In genomic region chr7:19665399-19666008, GRCh38 we compare ENCODE assay signal across 8 cellular contexts. TPM values are rescaled to one million over a fixed set of nuclear protein-coding genes. Genes with fewer than 3 reads are reported as not detected.
A peak's percentile ranks its signal among the peaks of the same experiment; 100 is the strongest.
DNase-seq lines count a peak whose midpoint lies in the region; ATAC-seq and TF ChIP-seq lines count a peak whose summit lies in the region.

No MANE protein-coding gene starts in this region.

- peak; percentile 61 for DNase-seq in NCI-H510A treated with DMSO at 0.1 percent for 48 hours (lab: John Stamatoyannopoulos, UW)
- no peak for DNase-seq in NCI-H510A (lab: John Stamatoyannopoulos, UW)
- peak; percentile 3 for DNase-seq in NCI-H2107 (lab: John Stamatoyannopoulos, UW)
- peak; percentile 48 for DNase-seq in astrocyte of the hippocampus (ENCODE audit: low read depth, low spot score)
- DNase-seq in COLO668 (lab: John Stamatoyannopoulos, UW; ENCODE audit: unreplicated experiment), result no peak
- DNase-seq in sciatic nerve (ENCODE audit: low spot score), result no peak

- WGBS in liver, result 10% methylated on average over 1 of the region's 1 CpG

- H3K9ac ChIP-seq in liver (ENCODE audit: low read depth in 1 of 2, low read length in 2 of 2), result no peak overlapping the region

- peak; percentile 59 for ATAC-seq in HG02763 (IDR thresholded peaks at IDR 0.05; ENCODE audit: unreplicated experiment)
- ATAC-seq in sciatic nerve, result no peak

- peak; percentile 46 for TF ChIP-seq CTCF in liver (IDR thresholded peaks at IDR 0.05; ENCODE audit: low read depth, low read length, missing input control)

- H3K27me3 ChIP-seq in liver (ENCODE audit: control insufficient read depth in 4 of 4, insufficient read depth in 4 of 4, low read length in 3 of 4), result peaks cover 0 to 3% (median 0%) of the 10 kb centered on the region in 4 donors

- H3K4me1 ChIP-seq in liver (ENCODE audit: control insufficient read depth in 4 of 4, insufficient read depth in 4 of 4, low read length in 3 of 4), result no peaks in the 10 kb centered on the region

- no peaks in the 10 kb centered on the region for H3K9me3 ChIP-seq in liver (ENCODE audit: control insufficient read depth in 4 of 4, low read length in 3 of 4)

- no peaks in the 10 kb centered on the region for H3K36me3 ChIP-seq in liver (ENCODE audit: control insufficient read depth in 4 of 4, insufficient read depth in 3 of 4, low read depth in 1 of 4, low read length in 3 of 4)

- H3K4me3 ChIP-seq in liver (ENCODE audit: low read depth in 1 of 3, low read length in 3 of 3), result no peak overlapping the region

- TF ChIP-seq RAD21 in liver (IDR thresholded peaks at IDR 0.05), result peak; percentile 62 to 66

- intact Hi-C loops in sciatic nerve (cut with DNase I), result no loop called here

- H3K27ac ChIP-seq in liver (ENCODE audit: low read depth in 1 of 2, low read length in 2 of 2), result no peak overlapping the region

TF ChIP-seq in liver, 16 proteins besides CTCF, POLR2A, EP300 and RAD21:
- TF ChIP-seq JUND (IDR thresholded peaks at IDR 0.05), result no peak
- no peak for TF ChIP-seq REST (IDR thresholded peaks at IDR 0.05)
- no peak for TF ChIP-seq NR2F2 (IDR thresholded peaks at IDR 0.05)
- no peak for TF ChIP-seq EGR1 (IDR thresholded peaks at IDR 0.05; ENCODE audit: low read depth in 2 of 2)
- TF ChIP-seq HNF4A (conservative IDR thresholded peaks at IDR 0.05), result no peak
- no peak for TF ChIP-seq FOXA1 (IDR thresholded peaks at IDR 0.05)
- no peak for TF ChIP-seq HNF4G (IDR thresholded peaks at IDR 0.05)
- TF ChIP-seq, protein P1, sequence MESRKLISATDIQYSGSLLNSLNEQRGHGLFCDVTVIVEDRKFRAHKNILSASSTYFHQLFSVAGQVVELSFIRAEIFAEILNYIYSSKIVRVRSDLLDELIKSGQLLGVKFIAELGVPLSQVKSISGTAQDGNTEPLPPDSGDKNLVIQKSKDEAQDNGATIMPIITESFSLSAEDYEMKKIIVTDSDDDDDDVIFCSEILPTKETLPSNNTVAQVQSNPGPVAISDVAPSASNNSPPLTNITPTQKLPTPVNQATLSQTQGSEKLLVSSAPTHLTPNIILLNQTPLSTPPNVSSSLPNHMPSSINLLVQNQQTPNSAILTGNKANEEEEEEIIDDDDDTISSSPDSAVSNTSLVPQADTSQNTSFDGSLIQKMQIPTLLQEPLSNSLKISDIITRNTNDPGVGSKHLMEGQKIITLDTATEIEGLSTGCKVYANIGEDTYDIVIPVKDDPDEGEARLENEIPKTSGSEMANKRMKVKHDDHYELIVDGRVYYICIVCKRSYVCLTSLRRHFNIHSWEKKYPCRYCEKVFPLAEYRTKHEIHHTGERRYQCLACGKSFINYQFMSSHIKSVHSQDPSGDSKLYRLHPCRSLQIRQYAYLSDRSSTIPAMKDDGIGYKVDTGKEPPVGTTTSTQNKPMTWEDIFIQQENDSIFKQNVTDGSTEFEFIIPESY (IDR thresholded peaks at IDR 0.05), result no peak

RNA-seq across cellular contexts. Expression of gene POLR1F, which starts 43.3 kb away (rescaled TPM):
- total RNA-seq in liver, result 1 to 10 TPM; 6.9 to 9.8 TPM
- polyA plus RNA-seq in liver, result 10 to 100 TPM in 1 of 2 donors, 1 to 10 TPM in 1; 3.1 to 15.3 TPM
- total RNA-seq in sciatic nerve, result 11.7 TPM

Comparison
In these comparisons a context has a peak if more than half of its experiments do, and no peak if none do; other contexts are left out.
1. DNase-seq: peak in NCI-H510A treated with DMSO at 0.1 percent for 48 hours (single experiment), NCI-H2107 (single experiment) and astrocyte of the hippocampus (single experiment); none in NCI-H510A (single experiment), COLO668 (single experiment) and sciatic nerve (single experiment).